ENCODE assay signal across 11 cellular contexts in genomic region chr16:11114366-11115164, GRCh38.
DNase-seq lines count a peak whose midpoint lies in the region; ATAC-seq and TF ChIP-seq lines count a peak whose summit lies in the region.
"Had no signal": no experiment of that assay in that cellular context is flagged by ENCODE, and none has a peak within 500 bp of the region (broad histone marks: within the 10 kb centered on the region; RNA-seq: fewer than 3 reads in every experiment).

No MANE protein-coding gene starts in this region.

- peak overlapping the region; percentile 44 for H3K4me3 Mint-ChIP-seq in activated CD4-positive, alpha-beta T cell treated with anti-CD3 and anti-CD28 coated beads for 36 hours
- H3K4me3 Mint-ChIP-seq in WTC11 (no peak overlapping the region), endothelial cell (ENCODE audit: unreplicated experiment) (no peak overlapping the region)
- H3K4me3 Mint-ChIP-seq in stimulated activated naive CD8-positive, alpha-beta T cell treated with anti-CD3 and anti-CD28 coated beads, Interleukin-15, amount 100 ng/mL, for 72 hours: peak overlapping the region; percentile 59 to 67

- H3K27ac Mint-ChIP-seq in activated CD4-positive, alpha-beta T cell treated with anti-CD3 and anti-CD28 coated beads for 36 hours: peak overlapping the region; percentile 85
- peak overlapping the region; percentile 94 for H3K27ac Mint-ChIP-seq in WTC11
- H3K27ac Mint-ChIP-seq in endothelial cell (ENCODE audit: unreplicated experiment): peak overlapping the region; percentile 61
- peak overlapping the region; percentile 75 to 89 for H3K27ac Mint-ChIP-seq in stimulated activated naive CD8-positive, alpha-beta T cell treated with anti-CD3 and anti-CD28 coated beads, Interleukin-15, amount 100 ng/mL, for 72 hours

- peak; percentile 59 for DNase-seq in activated CD4-positive, alpha-beta T cell treated with anti-CD3 and anti-CD28 coated beads for 36 hours
- DNase-seq in activated CD4-positive, alpha-beta T cell treated with anti-CD3 and anti-CD28 coated beads for 1 hour: no peak
- DNase-seq in WTC11 (ENCODE audit: low spot score) (no peak), endothelial cell (ENCODE audit: low spot score) (no peak), germinal center (ENCODE audit: low spot score) (no peak), LoVo (ENCODE audit: low spot score) (no peak)
- peak; percentile 36 to 61 for DNase-seq in stimulated activated naive CD8-positive, alpha-beta T cell treated with anti-CD3 and anti-CD28 coated beads, Interleukin-15, amount 100 ng/mL, for 72 hours
- DNase-seq: dorsolateral prefrontal cortex, hypothalamus, SK-N-SH had no signal

- peaks cover 57% of the 10 kb centered on the region for H3K4me1 Mint-ChIP-seq in activated CD4-positive, alpha-beta T cell treated with anti-CD3 and anti-CD28 coated beads for 36 hours
- H3K4me1 Mint-ChIP-seq in WTC11 (peaks cover 12% of the 10 kb centered on the region), endothelial cell (ENCODE audit: unreplicated experiment) (peaks cover 13% of the 10 kb centered on the region)
- peaks cover 69% of the 10 kb centered on the region for H3K4me1 Mint-ChIP-seq in stimulated activated naive CD8-positive, alpha-beta T cell treated with anti-CD3 and anti-CD28 coated beads, Interleukin-15, amount 100 ng/mL, for 72 hours

- CTCF ChIA-PET in activated CD4-positive, alpha-beta T cell treated with anti-CD3 and anti-CD28 coated beads for 36 hours (lab: Charles Lee): interaction anchor here (0.6 to 1.0 kb wide), 4 partner anchors 20 to 151 kb away, joined by 3 to 4 read pairs (median 3); no protein-coding TSS in a partner anchor
- CTCF ChIA-PET in WTC11 (lab: Charles Lee): interaction anchor here (0.5 kb wide), 1 partner anchor 272 kb away, joined by 3 read pairs; no protein-coding TSS in a partner anchor

- TF ChIP-seq CTCF in WTC11 (IDR thresholded peaks at IDR 0.05) (no peak), endothelial cell (IDR thresholded peaks at IDR 0.05; ENCODE audit: unreplicated experiment) (no peak)

- H3K27me3 Mint-ChIP-seq in activated CD4-positive, alpha-beta T cell treated with anti-CD3 and anti-CD28 coated beads for 36 hours: no peaks in the 10 kb centered on the region
- no peaks in the 10 kb centered on the region for H3K27me3 Mint-ChIP-seq in WTC11 (ENCODE audit: low read depth)
- no peaks in the 10 kb centered on the region for H3K27me3 Mint-ChIP-seq in endothelial cell (ENCODE audit: unreplicated experiment)
- no peaks in the 10 kb centered on the region for H3K27me3 Mint-ChIP-seq in stimulated activated naive CD8-positive, alpha-beta T cell treated with anti-CD3 and anti-CD28 coated beads, Interleukin-15, amount 100 ng/mL, for 72 hours

- peaks cover 21% of the 10 kb centered on the region for H3K36me3 Mint-ChIP-seq in activated CD4-positive, alpha-beta T cell treated with anti-CD3 and anti-CD28 coated beads for 36 hours (ENCODE audit: low read depth)
- no peaks in the 10 kb centered on the region for H3K36me3 Mint-ChIP-seq in WTC11
- peaks cover 8% of the 10 kb centered on the region for H3K36me3 Mint-ChIP-seq in endothelial cell (ENCODE audit: low read depth, unreplicated experiment)

- H3K9me3 Mint-ChIP-seq in activated CD4-positive, alpha-beta T cell treated with anti-CD3 and anti-CD28 coated beads for 36 hours (ENCODE audit: low read depth): peaks cover 10% of the 10 kb centered on the region
- no peaks in the 10 kb centered on the region for H3K9me3 Mint-ChIP-seq in WTC11
- no peaks in the 10 kb centered on the region for H3K9me3 Mint-ChIP-seq in endothelial cell (ENCODE audit: unreplicated experiment)
- H3K9me3 Mint-ChIP-seq in stimulated activated naive CD8-positive, alpha-beta T cell treated with anti-CD3 and anti-CD28 coated beads, Interleukin-15, amount 100 ng/mL, for 72 hours: peaks cover 0 to 10% of the 10 kb centered on the region in 2 donors

- ATAC-seq in activated CD4-positive, alpha-beta T cell treated with anti-CD3 and anti-CD28 coated beads for 36 hours: peak; percentile 80
- ATAC-seq in WTC11 (peak; percentile 20; the same call in 1 of the 2 replicates), HG03175 (IDR thresholded peaks at IDR 0.05; ENCODE audit: unreplicated experiment) (no peak)
- ATAC-seq in stimulated activated naive CD8-positive, alpha-beta T cell treated with anti-CD3 and anti-CD28 coated beads, Interleukin-15, amount 100 ng/mL, for 72 hours: peak; percentile 91

- intact Hi-C loops in activated CD4-positive, alpha-beta T cell treated with anti-CD3 and anti-CD28 coated beads for 36 hours (cut with DNase I, micrococcal nuclease): loop anchor here (1.0 to 2.0 kb wide), 5 partner anchors 9 to 126 kb away; no protein-coding TSS in a partner anchor

- POLR2A ChIA-PET in activated CD4-positive, alpha-beta T cell treated with anti-CD3 and anti-CD28 coated beads for 36 hours (lab: Charles Lee): interaction anchor here (0.9 to 1.4 kb wide), 5 partner anchors 10 to 118 kb away, joined by 3 to 14 read pairs (median 5); no protein-coding TSS in a partner anchor
- POLR2A ChIA-PET in WTC11 (lab: Charles Lee): no interaction called here

TF ChIP-seq in WTC11, 78 proteins besides CTCF, POLR2A, EP300 and RAD21:
- TF ChIP-seq HMGA2 (CRISPR knock-in tag; IDR thresholded peaks at IDR 0.05): no peak
- TF ChIP-seq USF1 (CRISPR knock-in tag; IDR thresholded peaks at IDR 0.05): no peak
- no peak for TF ChIP-seq SMAD4 (CRISPR knock-in tag; IDR thresholded peaks at IDR 0.05)
- no peak for TF ChIP-seq ZNF423 (CRISPR knock-in tag; IDR thresholded peaks at IDR 0.05)
- no peak for TF ChIP-seq ZNF219 (CRISPR knock-in tag; IDR thresholded peaks at IDR 0.05; ENCODE audit: borderline replicate concordance)
- TF ChIP-seq ELF4 (CRISPR knock-in tag; IDR thresholded peaks at IDR 0.05; ENCODE audit: low read depth): no peak
- TF ChIP-seq NFYB (CRISPR knock-in tag; conservative IDR thresholded peaks at IDR 0.05; ENCODE audit: low read depth): no peak
- no peak for TF ChIP-seq PRDM15 (CRISPR knock-in tag; IDR thresholded peaks at IDR 0.05)
- no peak for TF ChIP-seq ZNF263 (CRISPR knock-in tag; IDR thresholded peaks at IDR 0.05; ENCODE audit: low read depth)
- TF ChIP-seq, protein P1, sequence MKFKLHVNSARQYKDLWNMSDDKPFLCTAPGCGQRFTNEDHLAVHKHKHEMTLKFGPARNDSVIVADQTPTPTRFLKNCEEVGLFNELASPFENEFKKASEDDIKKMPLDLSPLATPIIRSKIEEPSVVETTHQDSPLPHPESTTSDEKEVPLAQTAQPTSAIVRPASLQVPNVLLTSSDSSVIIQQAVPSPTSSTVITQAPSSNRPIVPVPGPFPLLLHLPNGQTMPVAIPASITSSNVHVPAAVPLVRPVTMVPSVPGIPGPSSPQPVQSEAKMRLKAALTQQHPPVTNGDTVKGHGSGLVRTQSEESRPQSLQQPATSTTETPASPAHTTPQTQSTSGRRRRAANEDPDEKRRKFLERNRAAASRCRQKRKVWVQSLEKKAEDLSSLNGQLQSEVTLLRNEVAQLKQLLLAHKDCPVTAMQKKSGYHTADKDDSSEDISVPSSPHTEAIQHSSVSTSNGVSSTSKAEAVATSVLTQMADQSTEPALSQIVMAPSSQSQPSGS (CRISPR knock-in tag; IDR thresholded peaks at IDR 0.05; ENCODE audit: borderline replicate concordance, low read depth): no peak
- TF ChIP-seq OVOL2 (CRISPR knock-in tag; IDR thresholded peaks at IDR 0.05; ENCODE audit: borderline replicate concordance): no peak
- TF ChIP-seq NR2C2 (CRISPR knock-in tag; IDR thresholded peaks at IDR 0.05): no peak

Comparison
In these comparisons a context has a peak if more than half of its experiments do, and no peak if none do; other contexts are left out.
1. DNase-seq: peak in activated CD4-positive, alpha-beta T cell treated with anti-CD3 and anti-CD28 coated beads for 36 hours (single experiment) and stimulated activated naive CD8-positive, alpha-beta T cell treated with anti-CD3 and anti-CD28 coated beads, Interleukin-15, amount 100 ng/mL, for 72 hours (2 of 2); none in activated CD4-positive, alpha-beta T cell treated with anti-CD3 and anti-CD28 coated beads for 1 hour (single experiment), WTC11 (single experiment), endothelial cell (single experiment), germinal center (single experiment) and LoVo (single experiment).
2. H3K4me3 Mint-ChIP-seq: peak in activated CD4-positive, alpha-beta T cell treated with anti-CD3 and anti-CD28 coated beads for 36 hours (single experiment) and stimulated activated naive CD8-positive, alpha-beta T cell treated with anti-CD3 and anti-CD28 coated beads, Interleukin-15, amount 100 ng/mL, for 72 hours (2 of 2); none in WTC11 (single experiment) and endothelial cell (single experiment).
3. Peak in every context shown above with its lines, with median percentiles within 50 percentile points of each other: H3K27ac Mint-ChIP-seq.